In genomic region chr19:18328340-18329034, GRCh38 we compare ENCODE assay signal across 8 cellular contexts. TPM values are rescaled to one million over a fixed set of nuclear protein-coding genes. Genes with fewer than 3 reads are reported as not detected.
DNase-seq lines count a peak whose midpoint lies in the region; ATAC-seq, FAIRE-seq and TF ChIP-seq lines count a peak whose summit lies in the region.

No MANE protein-coding gene starts in this region.

- H3K9me3 Mint-ChIP-seq in IgD-negative memory B cell: no peaks in the 10 kb centered on the region

- no peaks in the 10 kb centered on the region for H3K79me2 ChIP-seq in OCI-LY7 (ENCODE audit: insufficient read depth, low read depth, low read length)

- H3K4me1 ChIP-seq in OCI-LY7 (ENCODE audit: insufficient read depth, low read length, poor library complexity, severe bottlenecking) (peaks cover 32% of the 10 kb centered on the region), esophagus (ENCODE audit: control insufficient read depth in 2 of 2, insufficient read depth in 2 of 2, low read length in 1 of 2) (peaks cover 0 to 5% of the 10 kb centered on the region in 2 donors), muscle layer of colon (ENCODE audit: insufficient read depth, low read length) (peaks cover 15% of the 10 kb centered on the region)

- peak overlapping the region; percentile 19 for H3K9ac ChIP-seq in muscle layer of colon (ENCODE audit: low read length)

- H3K27ac Mint-ChIP-seq in IgD-negative memory B cell: peak overlapping the region in 2 of 3 donors; percentile 11 to 57

- peaks cover 7 to 10% (median 9%) of the 10 kb centered on the region in 3 donors for H3K4me1 Mint-ChIP-seq in IgD-negative memory B cell

- POLR2A ChIA-PET in OCI-LY7 (lab: Charles Lee): interaction anchor here (0.6 to 3.3 kb wide), 8 partner anchors 11 to 261 kb away, joined by 3 to 19 read pairs (median 5); partner anchors contain the start of gene JUND

- peak; percentile 95 for TF ChIP-seq CTCF in D721Med (IDR thresholded peaks at IDR 0.05; ENCODE audit: insufficient read depth, missing control alignments)
- TF ChIP-seq CTCF in OCI-LY7 (conservative IDR thresholded peaks at IDR 0.05; ENCODE audit: low read length): peak; percentile 90

- H3K4me3 Mint-ChIP-seq in IgD-negative memory B cell: peak overlapping the region; percentile 6 to 51 (median 34)

- no peaks in the 10 kb centered on the region for H3K36me3 Mint-ChIP-seq in IgD-negative memory B cell

- ATAC-seq in GM21515 (IDR thresholded peaks at IDR 0.05; ENCODE audit: unreplicated experiment): peak; percentile 79

- CTCF ChIA-PET in OCI-LY7 (lab: Charles Lee; ENCODE audit: unreplicated experiment): interaction anchor here (0.5 to 2.3 kb wide), 13 partner anchors 11 to 144 kb away, joined by 3 to 22 read pairs (median 4); partner anchors contain the start of genes JUND and RAB3A

- peak overlapping the region; percentile 66 for H3K4me2 ChIP-seq in OCI-LY7 (ENCODE audit: low read length)

- 3 to 6% methylated on average over 9 of the region's 9 CpGs for WGBS in esophagus, 2 donors

- peak overlapping the region; percentile 56 for H3K4me3 ChIP-seq in OCI-LY7 (ENCODE audit: low read depth, low read length, poor library complexity, severe bottlenecking)
- no peak overlapping the region for H3K4me3 ChIP-seq in esophagus (ENCODE audit: low read depth in 1 of 2, low read length in 2 of 2)
- peak overlapping the region in 1 of 2 donors; percentile 61 for H3K4me3 ChIP-seq in muscle layer of colon (ENCODE audit: low read depth in 1 of 2, low read length in 2 of 2)

- peaks cover 4% of the 10 kb centered on the region for H3K27me3 Mint-ChIP-seq in IgD-negative memory B cell

- H3K27me3 ChIP-seq in esophagus (ENCODE audit: control insufficient read depth in 1 of 2, insufficient read depth in 2 of 2, low read length in 2 of 2): no peaks in the 10 kb centered on the region
- H3K27me3 ChIP-seq in muscle layer of colon (ENCODE audit: control insufficient read depth in 1 of 2, insufficient read depth in 2 of 2, low read length in 2 of 2): no peaks in the 10 kb centered on the region

- peak overlapping the region; percentile 72 for H2AFZ ChIP-seq in OCI-LY7 (ENCODE audit: low read length)

- no peaks in the 10 kb centered on the region for H4K20me1 ChIP-seq in OCI-LY7 (ENCODE audit: insufficient read depth, low read length)

- no TSS peak for BruUV-seq in OCI-LY7 (replicated peaks; lab: Mats Ljungman, UMichigan)

- intact Hi-C loops in OCI-LY7 (cut with micrococcal nuclease; ENCODE audit: unreplicated experiment): loop anchor here (1.0 kb wide), 2 partner anchors 49 to 82 kb away; no protein-coding TSS in a partner anchor

- no peak overlapping the region for H3K27ac ChIP-seq in OCI-LY7 (ENCODE audit: low read depth, low read length, poor library complexity, severe bottlenecking)
- peak overlapping the region; percentile 43 to 46 for H3K27ac ChIP-seq in esophagus (ENCODE audit: low read depth in 2 of 2, low read length in 1 of 2)
- H3K27ac ChIP-seq in muscle layer of colon (ENCODE audit: low read depth, low read length): peak overlapping the region; percentile 50

- no peaks in the 10 kb centered on the region for H3K36me3 ChIP-seq in OCI-LY7 (ENCODE audit: insufficient read depth, low read length)
- no peaks in the 10 kb centered on the region for H3K36me3 ChIP-seq in esophagus (ENCODE audit: control insufficient read depth in 2 of 2, insufficient read depth in 2 of 2, low read length in 1 of 2)
- H3K36me3 ChIP-seq in muscle layer of colon (ENCODE audit: insufficient read depth, low read length): no peaks in the 10 kb centered on the region

- DNase-seq in D721Med (ENCODE audit: insufficient read length, low spot score) (peak; percentile 94), OCI-LY7 (ENCODE audit: low spot score) (peak; percentile 94), activated T-cell treated with anti-CD3 and anti-CD28 coated beads for 48 hours (ENCODE audit: low read depth) (peak; percentile 78)
- peak; percentile 65 for DNase-seq in stimulated activated CD8-positive, alpha-beta memory T cell treated with anti-CD3 and anti-CD28 coated beads, Interleukin-7, amount 100 ng/mL, for 24 hours (ENCODE audit: low read depth)

- peak; percentile 92 for FAIRE-seq in D721Med (lab: Jason Lieb, UNC)

- H3K9me3 ChIP-seq in OCI-LY7 (ENCODE audit: low read length) (no peaks in the 10 kb centered on the region), esophagus (ENCODE audit: control insufficient read depth in 2 of 2, insufficient read depth in 1 of 2, low read depth in 1 of 2, low read length in 1 of 2) (no peaks in the 10 kb centered on the region), muscle layer of colon (ENCODE audit: low read length) (no peaks in the 10 kb centered on the region)

- H3K9me2 ChIP-seq in OCI-LY7 (ENCODE audit: insufficient read depth, low read length): no peaks in the 10 kb centered on the region

RNA-seq across cellular contexts. Expression of gene LSM4, which starts 5.6 kb away (rescaled TPM):
- polyA plus RNA-seq in IgD-negative memory B cell (137 TPM), esophagus (100 to 1,000 TPM in 1 of 2 donors, 10 to 100 TPM in 1; 96.9 to 113 TPM)
- total RNA-seq in OCI-LY7 (2014; rRNA removed; shearing (Covaris generic)): 451 and 482 TPM in 2 replicates
- 232 and 252 TPM in 2 replicates for total RNA-seq in OCI-LY7 (2022)

RNA-seq across cellular contexts. Expression of gene PGPEP1, which starts 11.9 kb away (rescaled TPM):
- polyA plus RNA-seq in IgD-negative memory B cell: 8.4 TPM
- 15.2 and 18.9 TPM in 2 replicates for total RNA-seq in OCI-LY7 (2014; rRNA removed; shearing (Covaris generic))
- total RNA-seq in OCI-LY7 (2022): 44.1 and 54.5 TPM in 2 replicates
- 1 to 10 TPM; 1.8 to 1.9 TPM for polyA plus RNA-seq in esophagus

RNA-seq across cellular contexts. Expression of gene JUND, which starts 47.1 kb away (rescaled TPM):
- polyA plus RNA-seq in IgD-negative memory B cell: 164 TPM
- total RNA-seq in OCI-LY7 (2014; rRNA removed; shearing (Covaris generic)): 138 and 144 TPM in 2 replicates
- 79.0 and 92.6 TPM in 2 replicates for total RNA-seq in OCI-LY7 (2022)
- 10 to 100 TPM; 57.9 to 84.5 TPM for polyA plus RNA-seq in esophagus

RNA-seq across cellular contexts. Expression of gene IQCN, which starts 54.2 kb away (rescaled TPM):
- polyA plus RNA-seq in IgD-negative memory B cell (1.4 TPM), esophagus (10 to 100 TPM in 1 of 2 donors, under 1 TPM in 1; 0.88 to 12.2 TPM)
- total RNA-seq in OCI-LY7 (2014; rRNA removed; shearing (Covaris generic)): 0.38 and 3.7 TPM in 2 replicates
- 1.1 and 2.6 TPM in 2 replicates for total RNA-seq in OCI-LY7 (2022)

RNA-seq across cellular contexts. Expression of gene GDF15, which starts 57.5 kb away (rescaled TPM):
- polyA plus RNA-seq in IgD-negative memory B cell (not detected), esophagus (1 to 10 TPM in 1 of 2 donors, under 1 TPM in 1; 0.24 to 2.8 TPM)
- total RNA-seq in OCI-LY7 (2014; rRNA removed; shearing (Covaris generic)): 0.80 TPM in 1 of 2 replicates, not detected in the other
- total RNA-seq in OCI-LY7 (2022): not detected in 2 replicates
